Comparison of ENCODE assay signal across 2 cellular contexts in genomic region chr1:56583957-56584468, GRCh38.
A peak's percentile ranks its signal among the peaks of the same experiment; 100 is the strongest.
TF ChIP-seq lines count a peak whose summit lies in the region.

No MANE protein-coding gene starts in this region.

TF ChIP-seq in HEK293, 187 proteins besides CTCF, POLR2A, EP300 and RAD21:
- TF ChIP-seq ZXDB (tag by site-specific recombination; IDR thresholded peaks at IDR 0.05): no peak
- TF ChIP-seq ZNF146 (tag by site-specific recombination; IDR thresholded peaks at IDR 0.05): no peak
- peak; percentile 94 for TF ChIP-seq PRDM1 (tag by site-specific recombination; IDR thresholded peaks at IDR 0.05)
- no peak for TF ChIP-seq SP7 (tag by site-specific recombination; IDR thresholded peaks at IDR 0.05)
- TF ChIP-seq, protein P1, sequence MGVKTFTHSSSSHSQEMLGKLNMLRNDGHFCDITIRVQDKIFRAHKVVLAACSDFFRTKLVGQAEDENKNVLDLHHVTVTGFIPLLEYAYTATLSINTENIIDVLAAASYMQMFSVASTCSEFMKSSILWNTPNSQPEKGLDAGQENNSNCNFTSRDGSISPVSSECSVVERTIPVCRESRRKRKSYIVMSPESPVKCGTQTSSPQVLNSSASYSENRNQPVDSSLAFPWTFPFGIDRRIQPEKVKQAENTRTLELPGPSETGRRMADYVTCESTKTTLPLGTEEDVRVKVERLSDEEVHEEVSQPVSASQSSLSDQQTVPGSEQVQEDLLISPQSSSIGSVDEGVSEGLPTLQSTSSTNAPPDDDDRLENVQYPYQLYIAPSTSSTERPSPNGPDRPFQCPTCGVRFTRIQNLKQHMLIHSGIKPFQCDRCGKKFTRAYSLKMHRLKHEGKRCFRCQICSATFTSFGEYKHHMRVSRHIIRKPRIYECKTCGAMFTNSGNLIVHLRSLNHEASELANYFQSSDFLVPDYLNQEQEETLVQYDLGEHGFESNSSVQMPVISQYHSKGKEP (tag by site-specific recombination; IDR thresholded peaks at IDR 0.05): no peak

TF ChIP-seq in GM12878, 131 proteins besides CTCF, POLR2A, EP300 and RAD21:
- TF ChIP-seq CHD1 (IDR thresholded peaks at IDR 0.05; ENCODE audit: low read depth, low read length) (no peak), ZNF217 (IDR thresholded peaks at IDR 0.05) (peak; percentile 85)
